In the genomic region with DNA sequence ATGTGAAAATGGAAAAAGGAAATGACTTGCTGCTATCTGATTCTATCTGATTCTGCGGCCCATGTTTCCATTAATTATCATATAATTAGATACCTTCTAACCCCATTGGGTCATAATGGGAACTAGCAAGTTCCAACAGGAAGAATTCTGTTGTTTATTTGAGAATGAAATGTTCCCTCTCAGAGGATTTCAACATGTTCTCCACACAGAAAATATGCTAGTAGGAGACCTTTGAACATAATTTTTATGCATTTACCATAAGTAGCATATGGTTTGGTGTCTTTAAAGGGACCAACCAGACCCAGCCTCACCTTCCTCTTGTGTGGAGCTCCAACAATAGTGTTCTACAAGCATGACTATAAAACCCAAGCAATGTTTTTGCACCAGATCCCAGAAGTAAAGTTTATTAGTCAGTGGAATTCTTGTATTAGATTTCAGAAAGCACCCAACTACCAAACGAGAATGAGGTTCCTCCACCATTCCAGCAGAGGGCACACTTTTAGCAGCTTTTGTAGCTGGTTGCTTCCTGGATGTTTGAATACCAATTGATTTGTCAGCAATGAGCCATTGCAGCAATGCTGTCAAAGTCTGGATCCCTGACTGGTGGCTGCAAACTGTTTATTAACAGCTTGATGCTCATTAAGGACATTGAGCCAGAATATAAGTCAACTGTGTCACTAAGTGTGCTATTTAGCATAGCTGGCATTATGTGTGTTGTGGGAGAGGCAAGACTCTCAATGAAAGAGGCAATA, we compare ENCODE assay signal across 8 cellular contexts.
DNase-seq lines count a peak whose midpoint lies in the region; ATAC-seq, FAIRE-seq and TF ChIP-seq lines count a peak whose summit lies in the region.

No MANE protein-coding gene starts in this region.

- POLR2A ChIA-PET in CD8-positive, alpha-beta T cell (lab: Charles Lee): interaction anchor here (0.6 kb wide), 1 partner anchor 52 kb away, joined by 3 read pairs; no protein-coding TSS in a partner anchor

- H3K36me3 ChIP-seq in CD8-positive, alpha-beta T cell (ENCODE audit: insufficient read depth, low read length): no peaks in the 10 kb centered on the region
- no peaks in the 10 kb centered on the region for H3K36me3 ChIP-seq in small intestine (ENCODE audit: control insufficient read depth in 2 of 2, insufficient read depth in 2 of 2, low read length in 2 of 2)

- no peak for DNase-seq in CD8-positive, alpha-beta T cell
- DNase-seq in NCI-H1694 (lab: John Stamatoyannopoulos, UW) (peak; percentile 37), foreskin fibroblast (peak; percentile 78 to 91), small intestine (peak; percentile 39)
- DNase-seq in activated CD4-positive, alpha-beta T cell treated with anti-CD3 and anti-CD28 coated beads, Interleukin-2, amount 10 ng/mL, durations not matched to agents 24 days and 14 days: peak; percentile 70
- no peak for DNase-seq in stimulated activated naive B cell treated with anti-CD40 and anti-IgM and Interleukin-4, amounts not matched to agents 10 μg/mL and 1 μg/mL and 100 μg/mL, for 72 hours

- H3K9me3 ChIP-seq in CD8-positive, alpha-beta T cell (ENCODE audit: low read length): no peaks in the 10 kb centered on the region
- no peaks in the 10 kb centered on the region for H3K9me3 ChIP-seq in small intestine (ENCODE audit: control insufficient read depth, low read depth)

- no peaks in the 10 kb centered on the region for H3K4me1 ChIP-seq in CD8-positive, alpha-beta T cell (ENCODE audit: insufficient read depth, low read length)
- H3K4me1 ChIP-seq in small intestine (ENCODE audit: control insufficient read depth in 2 of 2, insufficient read depth in 1 of 2, low read depth in 1 of 2, low read length in 1 of 2): no peaks in the 10 kb centered on the region

- intact Hi-C loops in CD8-positive, alpha-beta T cell (cut with DNase I, micrococcal nuclease): loop anchor here (2.0 to 5.0 kb wide), 2 partner anchors 123 to 218 kb away; no protein-coding TSS in a partner anchor
- intact Hi-C loops in activated CD4-positive, alpha-beta T cell treated with anti-CD3 and anti-CD28 coated beads, Interleukin-2, amount 10 ng/mL, durations not matched to agents 24 days and 14 days (cut with micrococcal nuclease): loop anchor here (1.0 kb wide), 1 partner anchor 123 kb away; no protein-coding TSS in a partner anchor

- H3K27ac ChIP-seq in CD8-positive, alpha-beta T cell (ENCODE audit: low read depth, low read length): no peak overlapping the region
- H3K27ac ChIP-seq in small intestine (ENCODE audit: low read depth in 1 of 2, low read length in 1 of 2): no peak overlapping the region

- no peak overlapping the region for H3K4me3 Mint-ChIP-seq in CD8-positive, alpha-beta T cell
- H3K4me3 Mint-ChIP-seq in activated CD4-positive, alpha-beta T cell treated with anti-CD3 and anti-CD28 coated beads, Interleukin-2, amount 10 ng/mL, durations not matched to agents 24 days and 14 days: no peak overlapping the region
- H3K4me3 Mint-ChIP-seq in stimulated activated naive B cell treated with anti-CD40 and anti-IgM and Interleukin-4, amounts not matched to agents 10 μg/mL and 1 μg/mL and 100 μg/mL, for 72 hours: no peak overlapping the region

- CTCF ChIA-PET in CD8-positive, alpha-beta T cell (lab: Charles Lee): interaction anchor here (0.6 to 1.8 kb wide), 5 partner anchors 9 to 1399 kb away, joined by 3 to 5 read pairs (median 4); no protein-coding TSS in a partner anchor

- FAIRE-seq in small intestine (lab: Jason Lieb, UNC): no peak

- no peaks in the 10 kb centered on the region for H3K4me1 Mint-ChIP-seq in CD8-positive, alpha-beta T cell (ENCODE audit: low read depth)
- no peaks in the 10 kb centered on the region for H3K4me1 Mint-ChIP-seq in activated CD4-positive, alpha-beta T cell treated with anti-CD3 and anti-CD28 coated beads, Interleukin-2, amount 10 ng/mL, durations not matched to agents 24 days and 14 days
- no peaks in the 10 kb centered on the region for H3K4me1 Mint-ChIP-seq in stimulated activated naive B cell treated with anti-CD40 and anti-IgM and Interleukin-4, amounts not matched to agents 10 μg/mL and 1 μg/mL and 100 μg/mL, for 72 hours

- no peaks in the 10 kb centered on the region for H3K36me3 Mint-ChIP-seq in CD8-positive, alpha-beta T cell
- no peaks in the 10 kb centered on the region for H3K36me3 Mint-ChIP-seq in activated CD4-positive, alpha-beta T cell treated with anti-CD3 and anti-CD28 coated beads, Interleukin-2, amount 10 ng/mL, durations not matched to agents 24 days and 14 days (ENCODE audit: low read depth)
- no peaks in the 10 kb centered on the region for H3K36me3 Mint-ChIP-seq in stimulated activated naive B cell treated with anti-CD40 and anti-IgM and Interleukin-4, amounts not matched to agents 10 μg/mL and 1 μg/mL and 100 μg/mL, for 72 hours

- no peaks in the 10 kb centered on the region for H3K9me3 Mint-ChIP-seq in CD8-positive, alpha-beta T cell
- no peaks in the 10 kb centered on the region for H3K9me3 Mint-ChIP-seq in activated CD4-positive, alpha-beta T cell treated with anti-CD3 and anti-CD28 coated beads, Interleukin-2, amount 10 ng/mL, durations not matched to agents 24 days and 14 days
- peaks cover 0 to 5% of the 10 kb centered on the region in 2 donors for H3K9me3 Mint-ChIP-seq in stimulated activated naive B cell treated with anti-CD40 and anti-IgM and Interleukin-4, amounts not matched to agents 10 μg/mL and 1 μg/mL and 100 μg/mL, for 72 hours

- peaks cover 4% of the 10 kb centered on the region for H3K27me3 Mint-ChIP-seq in CD8-positive, alpha-beta T cell (ENCODE audit: low read depth)
- H3K27me3 Mint-ChIP-seq in activated CD4-positive, alpha-beta T cell treated with anti-CD3 and anti-CD28 coated beads, Interleukin-2, amount 10 ng/mL, durations not matched to agents 24 days and 14 days: peaks cover 3% of the 10 kb centered on the region
- H3K27me3 Mint-ChIP-seq in stimulated activated naive B cell treated with anti-CD40 and anti-IgM and Interleukin-4, amounts not matched to agents 10 μg/mL and 1 μg/mL and 100 μg/mL, for 72 hours: no peaks in the 10 kb centered on the region

- H3K27ac Mint-ChIP-seq in CD8-positive, alpha-beta T cell: no peak overlapping the region
- no peak overlapping the region for H3K27ac Mint-ChIP-seq in activated CD4-positive, alpha-beta T cell treated with anti-CD3 and anti-CD28 coated beads, Interleukin-2, amount 10 ng/mL, durations not matched to agents 24 days and 14 days
- H3K27ac Mint-ChIP-seq in stimulated activated naive B cell treated with anti-CD40 and anti-IgM and Interleukin-4, amounts not matched to agents 10 μg/mL and 1 μg/mL and 100 μg/mL, for 72 hours: no peak overlapping the region

- H3K4me3 ChIP-seq in CD8-positive, alpha-beta T cell (ENCODE audit: low read depth, low read length): no peak overlapping the region
- no peak overlapping the region for H3K4me3 ChIP-seq in foreskin fibroblast (ENCODE audit: low read depth in 1 of 2, low read length in 2 of 2)
- no peak overlapping the region for H3K4me3 ChIP-seq in small intestine (ENCODE audit: low read depth in 1 of 2, low read length in 2 of 2)

- 35 to 48% (median 35%) methylated on average over 2 of the region's 2 CpGs for WGBS in small intestine, 3 donors

- ATAC-seq in CD8-positive, alpha-beta T cell: no peak
- peak; percentile 59 for ATAC-seq in GM18520 (IDR thresholded peaks at IDR 0.05; ENCODE audit: unreplicated experiment)
- peak; percentile 80 for ATAC-seq in HG02938 (IDR thresholded peaks at IDR 0.05; ENCODE audit: unreplicated experiment)
- no peak for ATAC-seq in stimulated activated naive B cell treated with anti-CD40 and anti-IgM and Interleukin-4, amounts not matched to agents 10 μg/mL and 1 μg/mL and 100 μg/mL, for 72 hours (replicated peaks)

- peak; percentile 43 for TF ChIP-seq CTCF in CD8-positive, alpha-beta T cell (IDR thresholded peaks at IDR 0.05)
- peak; percentile 87 for TF ChIP-seq CTCF in foreskin fibroblast (IDR thresholded peaks at IDR 0.05; ENCODE audit: low read depth, low read length)

- no peaks in the 10 kb centered on the region for H3K27me3 ChIP-seq in CD8-positive, alpha-beta T cell (ENCODE audit: insufficient read depth, low read length)
- H3K27me3 ChIP-seq in small intestine (ENCODE audit: control insufficient read depth in 2 of 2, insufficient read depth in 2 of 2, low read length in 2 of 2): no peaks in the 10 kb centered on the region

Comparison
In these comparisons a context has a peak if more than half of its experiments do, and no peak if none do; other contexts are left out.
1. ATAC-seq: peak in GM18520 (single experiment) and HG02938 (single experiment); none in CD8-positive, alpha-beta T cell (single experiment) and stimulated activated naive B cell treated with anti-CD40 and anti-IgM and Interleukin-4, amounts not matched to agents 10 μg/mL and 1 μg/mL and 100 μg/mL, for 72 hours (0 of 2).
2. DNase-seq: peak in NCI-H1694 (single experiment), activated CD4-positive, alpha-beta T cell treated with anti-CD3 and anti-CD28 coated beads, Interleukin-2, amount 10 ng/mL, durations not matched to agents 24 days and 14 days (single experiment), foreskin fibroblast (2 of 2) and small intestine (single experiment); none in CD8-positive, alpha-beta T cell (0 of 7) and stimulated activated naive B cell treated with anti-CD40 and anti-IgM and Interleukin-4, amounts not matched to agents 10 μg/mL and 1 μg/mL and 100 μg/mL, for 72 hours (single experiment).